ENCODE assay signal across 20 cellular contexts in the genomic region with DNA sequence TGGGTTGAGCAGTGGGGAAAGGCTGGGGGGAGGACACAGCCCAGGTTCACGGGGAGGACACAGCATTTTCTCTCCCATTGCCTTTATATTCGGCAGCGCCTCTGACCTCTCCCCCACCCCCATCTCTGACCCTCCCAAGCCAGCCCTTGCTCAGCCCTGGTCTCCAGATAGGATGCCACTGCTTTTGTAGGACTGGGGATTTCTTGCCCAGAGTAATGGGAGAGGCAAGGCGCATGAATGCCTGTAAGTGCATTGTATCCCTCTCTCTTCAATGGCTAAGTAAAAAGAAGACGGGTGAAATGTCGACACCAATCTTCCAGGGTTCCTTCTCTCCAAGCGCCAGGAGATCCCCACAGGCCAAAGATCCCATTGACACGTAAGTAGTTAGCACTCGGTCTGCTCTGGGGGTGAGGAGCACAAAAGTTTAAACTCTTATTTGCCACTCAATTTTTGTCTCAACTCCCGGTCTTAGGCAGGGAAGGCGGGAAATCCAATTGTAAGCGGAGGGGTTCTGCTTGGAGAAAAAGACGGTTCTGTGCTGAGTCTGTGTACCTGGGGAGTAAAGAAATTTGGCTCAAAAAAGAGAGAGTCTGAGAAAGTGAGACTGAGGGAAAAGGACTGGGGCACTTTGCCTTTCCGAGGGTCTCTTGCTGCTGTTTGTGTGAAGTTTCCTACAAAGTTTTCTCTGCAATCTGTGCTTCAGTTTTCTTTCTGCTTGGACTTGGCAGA. TPM values are rescaled to one million over a fixed set of nuclear protein-coding genes. Genes with fewer than 3 reads are reported as not detected.
A peak's percentile ranks its signal among the peaks of the same experiment; 100 is the strongest.
DNase-seq lines count a peak whose midpoint lies in the region; ATAC-seq, FAIRE-seq and TF ChIP-seq lines count a peak whose summit lies in the region.
"Had no signal": no experiment of that assay in that cellular context is flagged by ENCODE, and none has a peak within 500 bp of the region (broad histone marks: within the 10 kb centered on the region; RNA-seq: fewer than 3 reads in every experiment).

No MANE protein-coding gene starts in this region.

- no peak overlapping the region for H4K5ac ChIP-seq in H1 (ENCODE audit: insufficient read length, low read depth, low read length)

- H3K14ac ChIP-seq in H1 (ENCODE audit: insufficient read length), result no peak overlapping the region

- peaks cover 100% of the 10 kb centered on the region for H3K27me3 ChIP-seq in GM23338 (ENCODE audit: insufficient read depth)
- peaks cover 88 to 100% (median 99%) of the 10 kb centered on the region in 4 experiments for H3K27me3 ChIP-seq in H1 (replicated peaks in 1 of 4; ENCODE audit: control insufficient read depth in 3 of 4, extremely low read depth in 1 of 4, insufficient read depth in 3 of 4, low read length in 3 of 4)
- H3K27me3 ChIP-seq in gastroesophageal sphincter, result peaks cover 8% of the 10 kb centered on the region

- no peak overlapping the region for H2BK120ac ChIP-seq in H1 (replicated peaks; ENCODE audit: low read depth, low read length)

- H4K20me1 ChIP-seq in GM23338 (replicated peaks; ENCODE audit: insufficient read depth) (peaks cover 18% of the 10 kb centered on the region; the same call in 1 of the 2 replicates), H1 (replicated peaks in 1 of 2; ENCODE audit: control insufficient read depth in 1 of 2, insufficient read depth in 2 of 2, low read length in 2 of 2) (peaks cover 0 to 5% of the 10 kb centered on the region in 2 experiments)

- ATAC-seq in GM23338 (peak; percentile 40), gastroesophageal sphincter (no peak)
- ATAC-seq: CD8-positive, alpha-beta T cell had no signal

- no peak overlapping the region for H3K56ac ChIP-seq in H1 (replicated peaks; ENCODE audit: insufficient read length, low read depth, low read length)

- H3K4me3 Mint-ChIP-seq in GM23338, result peak overlapping the region; percentile 11; the same call in 1 of the 3 replicates
- peak overlapping the region; percentile 47 for H3K4me3 Mint-ChIP-seq in mesothelial cell of epicardium
- H3K4me3 Mint-ChIP-seq in progenitor cell of endocrine pancreas (ENCODE audit: low read depth), result peak overlapping the region; percentile 63
- H3K4me3 Mint-ChIP-seq: CD8-positive, alpha-beta T cell; H9 had no signal

- TF ChIP-seq CTCF in GM23338 (conservative IDR thresholded peaks at IDR 0.05; ENCODE audit: low read depth in 2 of 2) (no peak), H1 (IDR thresholded peaks at IDR 0.05; ENCODE audit: control extremely low read depth in 1 of 3, insufficient read depth in 1 of 3, low read depth in 1 of 3, low read length in 3 of 3) (no peak), mesothelial cell of epicardium (IDR thresholded peaks at IDR 0.05; ENCODE audit: unreplicated experiment) (no peak), progenitor cell of endocrine pancreas (IDR thresholded peaks at IDR 0.05; ENCODE audit: unreplicated experiment) (no peak), GM20000 (IDR thresholded peaks at IDR 0.05; ENCODE audit: extremely low read depth, missing control alignments) (no peak), gastroesophageal sphincter (IDR thresholded peaks at IDR 0.05) (no peak)

- H3K18ac ChIP-seq in H1 (ENCODE audit: extremely low read depth, low read length), result peak overlapping the region; percentile 48; the same call in 1 of the 2 replicates

- H3K23me2 ChIP-seq in H1 (ENCODE audit: low read depth, low read length), result peaks cover 3% of the 10 kb centered on the region

- TF ChIP-seq RAD21 in H1 (IDR thresholded peaks at IDR 0.05 in 1 of 2, conservative IDR thresholded peaks at IDR 0.05 in 1 of 2; ENCODE audit: low read depth in 2 of 2, low read length in 2 of 2), result no peak

- no peak overlapping the region for H2BK20ac ChIP-seq in H1 (ENCODE audit: low read length)

- H3K9me3 Mint-ChIP-seq in GM23338, result no peaks in the 10 kb centered on the region; the same call in 2 of the 3 replicates
- no peaks in the 10 kb centered on the region for H3K9me3 Mint-ChIP-seq in mesothelial cell of epicardium
- no peaks in the 10 kb centered on the region for H3K9me3 Mint-ChIP-seq in progenitor cell of endocrine pancreas (ENCODE audit: low read depth)
- H3K9me3 Mint-ChIP-seq: CD8-positive, alpha-beta T cell had no signal

- TF ChIP-seq POLR2A in H1 (IDR thresholded peaks at IDR 0.05; ENCODE audit: control extremely low read depth in 1 of 2, low read depth in 2 of 2, low read length in 2 of 2) (no peak), gastroesophageal sphincter (IDR thresholded peaks at IDR 0.05) (no peak)

- TF ChIP-seq EP300 in H1 (IDR thresholded peaks at IDR 0.05; ENCODE audit: borderline replicate concordance in 1 of 2, low read depth in 2 of 2, low read length in 2 of 2), result no peak
- no peak for TF ChIP-seq EP300 in gastroesophageal sphincter (IDR thresholded peaks at IDR 0.05)

- no peaks in the 10 kb centered on the region for H3K79me1 ChIP-seq in H1 (ENCODE audit: low read depth, low read length)

- H4K8ac ChIP-seq in H1 (ENCODE audit: extremely low read depth, insufficient read depth, low read length), result no peak overlapping the region

- DNase-seq in GM23338 (ENCODE audit: low spot score), result no peak
- DNase-seq in H1 (ENCODE audit: low read depth in 1 of 2, low spot score in 2 of 2), result no peak
- DNase-seq in mesothelial cell of epicardium (ENCODE audit: low spot score in 2 of 2, unreplicated experiment in 2 of 2), result no peak
- no peak for DNase-seq in progenitor cell of endocrine pancreas (ENCODE audit: low spot score, unreplicated experiment)
- no peak for DNase-seq in iPS-NIHi7 (ENCODE audit: extremely low spot score)
- no peak for DNase-seq in SIG-M5 (lab: John Stamatoyannopoulos, UW)
- DNase-seq in GM20000 (ENCODE audit: low spot score), result no peak
- DNase-seq: CD8-positive, alpha-beta T cell; COR-L47; DMS153; DMS79 treated with DMSO at 0.1 percent for 48 hours; EL; H9 had no signal

- 0 out of 2 replicates have a peak overlapping the region, but pooled peaks have one; percentile 29 for H2BK15ac ChIP-seq in H1 (ENCODE audit: low read length)

- no peaks in the 10 kb centered on the region for H3K36me3 ChIP-seq in GM23338 (ENCODE audit: insufficient read depth)
- H3K36me3 ChIP-seq in H1 (ENCODE audit: control insufficient read depth in 2 of 4, insufficient read depth in 4 of 4, low read length in 3 of 4), result no peaks in the 10 kb centered on the region; a peak in 1 of 8 replicates
- no peaks in the 10 kb centered on the region for H3K36me3 ChIP-seq in gastroesophageal sphincter

- POLR2A ChIA-PET in H1 (lab: Charles Lee; ENCODE audit: partially characterized antibody), result interaction anchor here (0.8 kb wide), 1 partner anchor 17 kb away, joined by 5 read pairs; no protein-coding TSS in a partner anchor

- H3K36me3 Mint-ChIP-seq in GM23338 (ENCODE audit: low read depth) (no peaks in the 10 kb centered on the region), mesothelial cell of epicardium (peaks cover 15% of the 10 kb centered on the region), progenitor cell of endocrine pancreas (ENCODE audit: insufficient read depth) (peaks cover 3% of the 10 kb centered on the region)
- H3K36me3 Mint-ChIP-seq: CD8-positive, alpha-beta T cell had no signal

- H3K79me2 ChIP-seq in GM23338 (replicated peaks; ENCODE audit: insufficient read depth) (no peaks in the 10 kb centered on the region), H1 (ENCODE audit: control insufficient read depth in 1 of 2, insufficient read depth in 2 of 2, low read length in 2 of 2) (no peaks in the 10 kb centered on the region)

- H3K9me3 ChIP-seq in H1 (ENCODE audit: insufficient read depth in 2 of 2, low read depth in 1 of 2, low read length in 1 of 2) (no peaks in the 10 kb centered on the region), gastroesophageal sphincter (no peaks in the 10 kb centered on the region)

- H3F3A ChIP-seq in GM23338 (replicated peaks; ENCODE audit: low read depth), result peaks cover 36% of the 10 kb centered on the region

- H3K27ac Mint-ChIP-seq in GM23338, result no peak overlapping the region
- peak overlapping the region; percentile 89 for H3K27ac Mint-ChIP-seq in mesothelial cell of epicardium
- peak overlapping the region; percentile 53 for H3K27ac Mint-ChIP-seq in progenitor cell of endocrine pancreas
- H3K27ac Mint-ChIP-seq: CD14-positive monocyte; CD8-positive, alpha-beta T cell; H9 had no signal

- H3K27me3 Mint-ChIP-seq in GM23338 (ENCODE audit: insufficient read depth, low read depth, poor library complexity) (peaks cover 99% of the 10 kb centered on the region), mesothelial cell of epicardium (ENCODE audit: low read depth) (peaks cover 40% of the 10 kb centered on the region), progenitor cell of endocrine pancreas (peaks cover 28% of the 10 kb centered on the region)
- H3K27me3 Mint-ChIP-seq: IgD-negative memory B cell had no signal

- H4K91ac ChIP-seq in H1 (replicated peaks; ENCODE audit: insufficient read length, low read length), result no peak overlapping the region

- peaks cover 86% of the 10 kb centered on the region for H3K4me1 ChIP-seq in GM23338 (ENCODE audit: insufficient read depth)
- peaks cover 4 to 17% (median 9%) of the 10 kb centered on the region in 4 experiments for H3K4me1 ChIP-seq in H1 (replicated peaks in 1 of 4; ENCODE audit: control insufficient read depth in 3 of 4, insufficient read depth in 4 of 4, low read length in 3 of 4)
- H3K4me1 ChIP-seq in gastroesophageal sphincter, result peaks cover 0 to 34% (median 0%) of the 10 kb centered on the region in 3 donors

- H3K4me3 ChIP-seq in GM23338 (no peak overlapping the region; the same call in 1 of the 2 replicates), H1 (ENCODE audit: extremely low read depth in 1 of 4, insufficient read depth in 2 of 4, low read depth in 3 of 4, low read length in 4 of 4) (no peak overlapping the region), gastroesophageal sphincter (no peak overlapping the region)

- H3K23ac ChIP-seq in H1 (ENCODE audit: insufficient read length), result no peak overlapping the region

- H3K9ac ChIP-seq in H1 (replicated peaks in 1 of 4; ENCODE audit: extremely low read depth in 1 of 4, low read depth in 3 of 4, low read length in 3 of 4), result no peak overlapping the region

- H2BK5ac ChIP-seq in H1 (ENCODE audit: low read depth, low read length), result no peak overlapping the region

- no peaks in the 10 kb centered on the region for H3K9me2 ChIP-seq in GM23338 (ENCODE audit: insufficient read depth)

- CTCF ChIA-PET in H1 (lab: Charles Lee; ENCODE audit: partially characterized antibody), result interaction anchor here (0.7 to 2.8 kb wide), 8 partner anchors 26 to 143 kb away, joined by 3 to 18 read pairs (median 6); a partner anchor contains a TSS

- whole genome bisulfite sequencing in H1 (ENCODE audit: extremely low coverage in 1 of 2, insufficient coverage in 1 of 2, insufficient read length in 1 of 2, insufficient replicate concordance in 2 of 2, low coverage in 1 of 2, low lambda C conversion rate in 2 of 2, missing lambda C conversion rate in 1 of 2), 2 experiments, result 10% methylated on average over 14 of the region's 14 CpGs; no CpG with 5 or more reads in 1 of the 2 experiments
- WGBS in gastroesophageal sphincter (ENCODE audit: low coverage in 1 of 2), 2 donors, result 68 to 69% methylated on average over 8 to 10 of the region's 14 CpGs

- no peak overlapping the region for H2AK5ac ChIP-seq in H1 (ENCODE audit: low read depth, low read length)

- H3K4me1 Mint-ChIP-seq in GM23338 (peaks cover 58% of the 10 kb centered on the region), mesothelial cell of epicardium (peaks cover 83% of the 10 kb centered on the region), progenitor cell of endocrine pancreas (ENCODE audit: low read depth) (peaks cover 48% of the 10 kb centered on the region)

- 0 out of 2 replicates have a peak overlapping the region, but pooled peaks have one; percentile 9 for H2BK12ac ChIP-seq in H1 (ENCODE audit: low read depth, low read length)

- no peak overlapping the region for H2AFZ ChIP-seq in GM23338
- H2AFZ ChIP-seq in H1 (ENCODE audit: low read length), result no peak overlapping the region

- H3K27ac ChIP-seq in GM23338 (ENCODE audit: low read depth) (no peak overlapping the region), H1 (ENCODE audit: low read depth, low read length) (no peak overlapping the region), gastroesophageal sphincter (peak overlapping the region in 1 of 4 donors; percentile 2)
- H3K27ac ChIP-seq: 22Rv1 had no signal

- peak; percentile 48 for FAIRE-seq in H1 (lab: Jason Lieb, UNC)
- FAIRE-seq: D721Med, G401.6 had no signal

- H3K4me2 ChIP-seq in GM23338, result peak overlapping the region; percentile 68
- H3K4me2 ChIP-seq in H1 (ENCODE audit: insufficient read depth in 1 of 2, low read depth in 2 of 2, low read length in 2 of 2), result peak overlapping the region in 1 of 2 experiments; percentile 43; a peak in 2 of 4 replicates

- H3K4ac ChIP-seq in H1 (replicated peaks; ENCODE audit: insufficient read length, low read depth, low read length), result no peak overlapping the region

RNA-seq across cellular contexts. Expression of a gene that starts 4.7 kb away (rescaled TPM):
- total RNA-seq in GM23338 (2014; rRNA removed; shearing (Covaris generic)), result not detected in 2 replicates
- polyA plus RNA-seq in GM23338 (2016; fragmentation: Nextera tagmentation; extraction: Ambion mirVana) (not detected in 2 replicates), H1 (2011; rRNA removed) (not detected in 2 replicates)
- not detected in 2 replicates for total RNA-seq in H1 (2021; fragmentation: NEBNext Ultra II Directional; extraction: Animal tissue kit (Norgen Biotek cat#: 25700))
- polyA plus RNA-seq in H1 (2011; cell fraction: cytosol; rRNA removed), result not detected
- polyA plus RNA-seq in H1 (2011; cell fraction: nucleus; rRNA removed), result not detected
- not detected in 4 replicates for polyA plus RNA-seq in H1 (2012, experiment 1 of 2)
- not detected for polyA plus RNA-seq in H1 (2012, experiment 2 of 2)
- 0.02 TPM for polyA plus RNA-seq in H1 (2013, experiment 1 of 2)
- polyA plus RNA-seq in H1 (2013, experiment 2 of 2), result 0.02 TPM
- polyA minus RNA-seq in H1 (2011; rRNA and poly(A)+ RNA removed), result not detected in 2 replicates
- polyA minus RNA-seq in H1 (2011; cell fraction: cytosol; rRNA and poly(A)+ RNA removed), result not detected
- polyA minus RNA-seq in H1 (2011; cell fraction: nucleus; rRNA and poly(A)+ RNA removed), result not detected
- total RNA-seq in mesothelial cell of epicardium (67.4 to 73.6 TPM (median 69.4 TPM) in 3 replicates), progenitor cell of endocrine pancreas (19.6 and 19.8 TPM in 2 replicates), gastroesophageal sphincter (1 to 10 TPM in 3 of 4 donors, under 1 TPM in 1; 0.69 to 5.7 (median 2.7) TPM)
- total RNA-seq: H9 had no signal
- polyA plus RNA-seq: CD14-positive monocyte had no signal

RNA-seq across cellular contexts. Expression of a gene that starts 25.5 kb away (rescaled TPM):
- not detected in 2 replicates for total RNA-seq in GM23338 (2014; rRNA removed; shearing (Covaris generic))
- not detected in 2 replicates for polyA plus RNA-seq in GM23338 (2016; fragmentation: Nextera tagmentation; extraction: Ambion mirVana)
- total RNA-seq in H1 (2021; fragmentation: NEBNext Ultra II Directional; extraction: Animal tissue kit (Norgen Biotek cat#: 25700)), result not detected in 2 replicates
- not detected in 2 replicates for polyA plus RNA-seq in H1 (2011; rRNA removed)
- not detected for polyA plus RNA-seq in H1 (2011; cell fraction: cytosol; rRNA removed)
- polyA plus RNA-seq in H1 (2011; cell fraction: nucleus; rRNA removed), result not detected
- not detected in 4 replicates for polyA plus RNA-seq in H1 (2012, experiment 1 of 2)
- not detected for polyA plus RNA-seq in H1 (2012, experiment 2 of 2)
- not detected for polyA plus RNA-seq in H1 (2013, experiment 1 of 2)
- polyA plus RNA-seq in H1 (2013, experiment 2 of 2), result not detected
- polyA minus RNA-seq in H1 (2011; rRNA and poly(A)+ RNA removed), result not detected in 2 replicates
- polyA minus RNA-seq in H1 (2011; cell fraction: cytosol; rRNA and poly(A)+ RNA removed), result not detected
- not detected for polyA minus RNA-seq in H1 (2011; cell fraction: nucleus; rRNA and poly(A)+ RNA removed)
- total RNA-seq in mesothelial cell of epicardium, result 28.7 to 33.8 TPM (median 29.3 TPM) in 3 replicates
- total RNA-seq in progenitor cell of endocrine pancreas, result 2.7 and 4.6 TPM in 2 replicates
- 1 to 10 TPM in 2 of 4 donors, under 1 TPM in 1, not detected in 1; 0.31 to 3.3 (median 1.3) TPM for total RNA-seq in gastroesophageal sphincter
- total RNA-seq: CD8-positive, alpha-beta T cell; H9 had no signal
- polyA plus RNA-seq: BJ, CD14-positive monocyte, IgD-negative memory B cell had no signal

RNA-seq across cellular contexts. Expression of a gene that starts 30.1 kb away (rescaled TPM):
- total RNA-seq in GM23338 (2014; rRNA removed; shearing (Covaris generic)), result not detected in 2 replicates
- not detected in 2 replicates for polyA plus RNA-seq in GM23338 (2016; fragmentation: Nextera tagmentation; extraction: Ambion mirVana)
- not detected in 2 replicates for total RNA-seq in H1 (2021; fragmentation: NEBNext Ultra II Directional; extraction: Animal tissue kit (Norgen Biotek cat#: 25700))
- not detected in 2 replicates for polyA plus RNA-seq in H1 (2011; rRNA removed)
- polyA plus RNA-seq in H1 (2011; cell fraction: cytosol; rRNA removed), result not detected
- polyA plus RNA-seq in H1 (2011; cell fraction: nucleus; rRNA removed), result not detected
- polyA plus RNA-seq in H1 (2012, experiment 1 of 2), result not detected in 4 replicates
- not detected for polyA plus RNA-seq in H1 (2012, experiment 2 of 2)
- polyA plus RNA-seq in H1 (2013, experiment 1 of 2), result not detected
- polyA plus RNA-seq in H1 (2013, experiment 2 of 2), result not detected
- polyA minus RNA-seq in H1 (2011; rRNA and poly(A)+ RNA removed), result not detected in 2 replicates
- not detected for polyA minus RNA-seq in H1 (2011; cell fraction: cytosol; rRNA and poly(A)+ RNA removed)
- not detected for polyA minus RNA-seq in H1 (2011; cell fraction: nucleus; rRNA and poly(A)+ RNA removed)
- 15.5 to 17.4 TPM (median 16.3 TPM) in 3 replicates for total RNA-seq in mesothelial cell of epicardium
- 0.17 and 0.27 TPM in 2 replicates for total RNA-seq in progenitor cell of endocrine pancreas
- total RNA-seq in gastroesophageal sphincter, result under 1 TPM in 1 of 4 donors, not detected in 3; 0.50 TPM
- total RNA-seq: CD8-positive, alpha-beta T cell; H9 had no signal
- polyA plus RNA-seq: CD14-positive monocyte, IgD-negative memory B cell had no signal

RNA-seq across cellular contexts. Expression of a gene that starts 49.6 kb away (rescaled TPM):
- not detected in 2 replicates for total RNA-seq in GM23338 (2014; rRNA removed; shearing (Covaris generic))
- not detected in 2 replicates for polyA plus RNA-seq in GM23338 (2016; fragmentation: Nextera tagmentation; extraction: Ambion mirVana)
- not detected in 2 replicates for total RNA-seq in H1 (2021; fragmentation: NEBNext Ultra II Directional; extraction: Animal tissue kit (Norgen Biotek cat#: 25700))
- polyA plus RNA-seq in H1 (2011; rRNA removed), result not detected in 2 replicates
- polyA plus RNA-seq in H1 (2011; cell fraction: cytosol; rRNA removed), result not detected
- not detected for polyA plus RNA-seq in H1 (2011; cell fraction: nucleus; rRNA removed)
- 0.09 TPM in 1 of 4 replicates, not detected in the others for polyA plus RNA-seq in H1 (2012, experiment 1 of 2)
- polyA plus RNA-seq in H1 (2012, experiment 2 of 2), result not detected
- not detected for polyA plus RNA-seq in H1 (2013, experiment 1 of 2)
- not detected for polyA plus RNA-seq in H1 (2013, experiment 2 of 2)
- polyA minus RNA-seq in H1 (2011; rRNA and poly(A)+ RNA removed), result not detected in 2 replicates
- polyA minus RNA-seq in H1 (2011; cell fraction: cytosol; rRNA and poly(A)+ RNA removed), result not detected
- not detected for polyA minus RNA-seq in H1 (2011; cell fraction: nucleus; rRNA and poly(A)+ RNA removed)
- 4.9 to 5.9 TPM (median 5.5 TPM) in 3 replicates for total RNA-seq in mesothelial cell of epicardium
- not detected in 2 replicates for total RNA-seq in progenitor cell of endocrine pancreas
- under 1 TPM in 2 of 4 donors, not detected in 2; 0.15 to 0.40 TPM for total RNA-seq in gastroesophageal sphincter
- total RNA-seq: CD8-positive, alpha-beta T cell; H9 had no signal
- polyA plus RNA-seq: CD14-positive monocyte, IgD-negative memory B cell had no signal

RNA-seq across cellular contexts. Expression of a gene that starts 58.4 kb away (rescaled TPM):
- not detected in 2 replicates for total RNA-seq in GM23338 (2014; rRNA removed; shearing (Covaris generic))
- polyA plus RNA-seq in GM23338 (2016; fragmentation: Nextera tagmentation; extraction: Ambion mirVana) (not detected in 2 replicates), H1 (2011; rRNA removed) (not detected in 2 replicates)
- total RNA-seq in H1 (2021; fragmentation: NEBNext Ultra II Directional; extraction: Animal tissue kit (Norgen Biotek cat#: 25700)), result not detected in 2 replicates
- not detected for polyA plus RNA-seq in H1 (2011; cell fraction: cytosol; rRNA removed)
- not detected for polyA plus RNA-seq in H1 (2011; cell fraction: nucleus; rRNA removed)
- polyA plus RNA-seq in H1 (2012, experiment 1 of 2), result not detected in 4 replicates
- not detected for polyA plus RNA-seq in H1 (2012, experiment 2 of 2)
- polyA plus RNA-seq in H1 (2013, experiment 1 of 2), result not detected
- polyA plus RNA-seq in H1 (2013, experiment 2 of 2), result not detected
- polyA minus RNA-seq in H1 (2011; rRNA and poly(A)+ RNA removed), result not detected in 2 replicates
- not detected for polyA minus RNA-seq in H1 (2011; cell fraction: cytosol; rRNA and poly(A)+ RNA removed)
- polyA minus RNA-seq in H1 (2011; cell fraction: nucleus; rRNA and poly(A)+ RNA removed), result not detected
- total RNA-seq in mesothelial cell of epicardium (1.1 to 2.0 TPM (median 1.6 TPM) in 3 replicates), progenitor cell of endocrine pancreas (not detected in 2 replicates), gastroesophageal sphincter (not detected)
- total RNA-seq: CD8-positive, alpha-beta T cell; H9 had no signal
- polyA plus RNA-seq: CD14-positive monocyte, IgD-negative memory B cell had no signal

Comparison
In these comparisons a context has a peak if more than half of its experiments do, and no peak if none do; other contexts are left out.
1. H3K4me3 Mint-ChIP-seq: peak in every context shown above with its lines; median percentile 63 in progenitor cell of endocrine pancreas; 47 in mesothelial cell of epicardium; 11 in GM23338.
2. RNA of a gene that starts 30.1 kb away (total RNA-seq): 15.5 to 17.4 TPM in mesothelial cell of epicardium; 0.17 to 0.27 TPM in progenitor cell of endocrine pancreas, 0.50 TPM in gastroesophageal sphincter, not detected in GM23338 and not detected in H1; every median in the first group is over 10 times any median in the second.